1 cellular context compared by ENCODE assay signal in genomic region chr16:84599528-84600202, GRCh38.
TF ChIP-seq lines count a peak whose summit lies in the region.

No MANE protein-coding gene starts in this region.

TF ChIP-seq in GM23338, 12 proteins besides CTCF, POLR2A, EP300 and RAD21:
- TF ChIP-seq ZNF462 (CRISPR knock-in tag; IDR thresholded peaks at IDR 0.05) (no peak), NANOG (IDR thresholded peaks at IDR 0.05; ENCODE audit: borderline replicate concordance) (no peak), STAT1 (IDR thresholded peaks at IDR 0.05; ENCODE audit: unreplicated experiment) (no peak), REST (IDR thresholded peaks at IDR 0.05; ENCODE audit: unreplicated experiment) (no peak), ETS1 (IDR thresholded peaks at IDR 0.05) (peak; percentile 49; the same call in 1 of the 2 replicates), POLR2AphosphoS5 (IDR thresholded peaks at IDR 0.05; ENCODE audit: low read depth) (peak; percentile 36; the same call in 1 of the 2 replicates)
TF ChIP-seq in GM23338: peak in this region for 2.
